ENCODE assay signal across 8 cellular contexts in genomic region chr19:54464044-54464623, GRCh38. TPM values are rescaled to one million over a fixed set of nuclear protein-coding genes. Genes with fewer than 3 reads are reported as not detected.
DNase-seq lines count a peak whose midpoint lies in the region; ATAC-seq and TF ChIP-seq lines count a peak whose summit lies in the region.

No MANE protein-coding gene starts in this region.

- H3K27ac ChIP-seq in adipose tissue (ENCODE audit: low read depth, low read length) (peak overlapping the region; percentile 56), vagina (peak overlapping the region; percentile 90)

- H3K9me3 Mint-ChIP-seq in progenitor cell of endocrine pancreas (ENCODE audit: low read depth): no peaks in the 10 kb centered on the region

- no peaks in the 10 kb centered on the region for H3K9me3 ChIP-seq in vagina

- peaks cover 7% of the 10 kb centered on the region for H3K4me1 Mint-ChIP-seq in progenitor cell of endocrine pancreas (ENCODE audit: low read depth)

- TF ChIP-seq POLR2A in NB4 (IDR thresholded peaks at IDR 0.05; ENCODE audit: extremely low read depth, insufficient read length) (no peak), vagina (IDR thresholded peaks at IDR 0.05) (no peak)

- DNase-seq in GM12864 (ENCODE audit: low read depth) (peak; percentile 98), NB4 (ENCODE audit: low read depth) (peak; percentile 90), T follicular helper cell (ENCODE audit: low read depth) (peak; percentile 79), left cardiac atrium (peak; percentile 90), progenitor cell of endocrine pancreas (ENCODE audit: low spot score, unreplicated experiment) (peak; percentile 68), vagina (ENCODE audit: extremely low spot score in 2 of 2) (peak in 1 of 2 donors; percentile 99)

- H3K36me3 ChIP-seq in vagina: peaks cover 0 to 30% of the 10 kb centered on the region in 2 donors

- H3K27me3 ChIP-seq in vagina: no peaks in the 10 kb centered on the region

- peak overlapping the region; percentile 52 for H3K4me3 ChIP-seq in GM12864 (ENCODE audit: low read depth, low read length)
- peak overlapping the region; percentile 64 for H3K4me3 ChIP-seq in NB4 (ENCODE audit: low read depth, low read length)
- H3K4me3 ChIP-seq in vagina: peak overlapping the region; percentile 62 to 64

- WGBS in adipose tissue, 3 donors: 0 to 1% (median 1%) methylated on average over 26 of the region's 26 CpGs

- peaks cover 10% of the 10 kb centered on the region for H3K36me3 Mint-ChIP-seq in progenitor cell of endocrine pancreas (ENCODE audit: insufficient read depth)

- peak overlapping the region; percentile 71 for H3K4me3 Mint-ChIP-seq in progenitor cell of endocrine pancreas (ENCODE audit: low read depth)

- intact Hi-C loops in left cardiac atrium (cut with DNase I) (no loop called here), vagina (cut with DNase I) (no loop called here)

- ATAC-seq in HG02571 (IDR thresholded peaks at IDR 0.05; ENCODE audit: unreplicated experiment) (peak; percentile 39), left cardiac atrium (peak; percentile 27 to 55)

- peaks cover 32% of the 10 kb centered on the region for H3K27me3 Mint-ChIP-seq in progenitor cell of endocrine pancreas

- peaks cover 35% of the 10 kb centered on the region for H3K4me1 ChIP-seq in vagina

- H3K27ac Mint-ChIP-seq in progenitor cell of endocrine pancreas: peak overlapping the region; percentile 91

- TF ChIP-seq CTCF in GM12864 (IDR thresholded peaks at IDR 0.05; ENCODE audit: low read depth, low read length, missing control alignments) (no peak), NB4 (IDR thresholded peaks at IDR 0.05; ENCODE audit: low read depth, low read length) (no peak), progenitor cell of endocrine pancreas (IDR thresholded peaks at IDR 0.05; ENCODE audit: unreplicated experiment) (no peak), vagina (IDR thresholded peaks at IDR 0.05) (no peak)

RNA-seq across cellular contexts. Expression of gene LENG9, which starts 0.6 kb away (rescaled TPM):
- 10 to 100 TPM in 1 of 3 donors, 1 to 10 TPM in 2; 5.7 to 19.7 (median 7.3) TPM for polyA plus RNA-seq in adipose tissue
- total RNA-seq in left cardiac atrium: 1 to 10 TPM; 3.3 to 5.4 TPM
- total RNA-seq in progenitor cell of endocrine pancreas: 0.72 and 0.75 TPM in 2 replicates
- total RNA-seq in vagina: 10.3 TPM

RNA-seq across cellular contexts. Expression of gene CDC42EP5, which starts 9.0 kb away (rescaled TPM):
- 10 to 100 TPM; 17.1 to 37.7 (median 20.8) TPM for polyA plus RNA-seq in adipose tissue
- total RNA-seq in left cardiac atrium: 10 to 100 TPM; 13.0 to 25.0 TPM
- total RNA-seq in progenitor cell of endocrine pancreas: 1.6 and 2.1 TPM in 2 replicates
- 33.4 TPM for total RNA-seq in vagina

RNA-seq across cellular contexts. Expression of gene LENG8, which starts 15.1 kb away (rescaled TPM):
- polyA plus RNA-seq in adipose tissue: 100 to 1,000 TPM; 139 to 155 (median 151) TPM
- 10 to 100 TPM; 66.6 to 76.5 TPM for total RNA-seq in left cardiac atrium
- total RNA-seq in progenitor cell of endocrine pancreas: 188 and 210 TPM in 2 replicates
- 129 TPM for total RNA-seq in vagina

RNA-seq across cellular contexts. Expression of gene LAIR2, which starts 38.5 kb away (rescaled TPM):
- not detected for polyA plus RNA-seq in adipose tissue
- total RNA-seq in left cardiac atrium (1 to 10 TPM in 1 of 2 donors, not detected in 1; 1.1 TPM), progenitor cell of endocrine pancreas (not detected in 2 replicates), vagina (not detected)

RNA-seq across cellular contexts. Expression of gene TTYH1, which starts 48.9 kb away (rescaled TPM):
- polyA plus RNA-seq in adipose tissue: 10 to 100 TPM in 1 of 3 donors, under 1 TPM in 2; 0.70 to 11.9 (median 0.79) TPM
- total RNA-seq in left cardiac atrium (1 to 10 TPM; 1.9 to 3.0 TPM), progenitor cell of endocrine pancreas (133 and 144 TPM in 2 replicates), vagina (5.9 TPM)
